10 cellular contexts compared by ENCODE assay signal in genomic region chr11:64857485-64857884, GRCh38. TPM values are rescaled to one million over a fixed set of nuclear protein-coding genes. Genes with fewer than 3 reads are reported as not detected.
DNase-seq lines count a peak whose midpoint lies in the region; ATAC-seq and TF ChIP-seq lines count a peak whose summit lies in the region.
"Had no signal": no experiment of that assay in that cellular context is flagged by ENCODE, and none has a peak within 500 bp of the region (broad histone marks: within the 10 kb centered on the region; RNA-seq: fewer than 3 reads in every experiment).

No MANE protein-coding gene starts in this region.

- 94% methylated on average over 6 of the region's 6 CpGs; no CpG with 5 or more reads in 1 of the 2 donors for WGBS in transverse colon (ENCODE audit: low coverage in 1 of 2), 2 donors

- H3K27me3 ChIP-seq in lower lobe of right lung (ENCODE audit: low read depth), result no peaks in the 10 kb centered on the region
- no peaks in the 10 kb centered on the region for H3K27me3 ChIP-seq in transverse colon
- H3K27me3 ChIP-seq in breast epithelium, result no peaks in the 10 kb centered on the region

- DNase-seq in activated naive CD4-positive, alpha-beta T cell treated with anti-CD3 and anti-CD28 coated beads, Interleukin-2, amount 10 ng/mL, durations not matched to agents 7 days and 5 days, result no peak
- DNase-seq in activated naive CD4-positive, alpha-beta T cell treated with Interleukin-2 at 50 U/mL for 16 hours, result no peak
- DNase-seq in activated CD8-positive, alpha-beta T cell treated with anti-CD3 and anti-CD28 coated beads for 36 hours, result no peak
- DNase-seq in lower lobe of right lung (no peak), transverse colon (no peak), breast epithelium (ENCODE audit: low spot score in 2 of 2) (no peak)
- DNase-seq in NK-92 treated with Interleukin-12 subunit alpha and Interleukin-12 subunit beta, amount 100 ng/mL, for 24 hours (lab: John Stamatoyannopoulos, UW), result no peak
- DNase-seq: dermis blood vessel endothelial cell, NCI-H1417 treated with DMSO at 0.1 percent for 48 hours had no signal

- TF ChIP-seq CTCF in activated CD8-positive, alpha-beta T cell treated with anti-CD3 and anti-CD28 coated beads for 36 hours (IDR thresholded peaks at IDR 0.05), result no peak
- TF ChIP-seq CTCF in lower lobe of right lung (IDR thresholded peaks at IDR 0.05), result no peak
- TF ChIP-seq CTCF in transverse colon (IDR thresholded peaks at IDR 0.05), result no peak
- TF ChIP-seq CTCF in breast epithelium (IDR thresholded peaks at IDR 0.05), result no peak

- H3K4me3 ChIP-seq in lower lobe of right lung (no peak overlapping the region), transverse colon (no peak overlapping the region), breast epithelium (no peak overlapping the region)

- H3K9me3 Mint-ChIP-seq in activated naive CD4-positive, alpha-beta T cell treated with anti-CD3 and anti-CD28 coated beads, Interleukin-2, amount 10 ng/mL, durations not matched to agents 7 days and 5 days, result no peaks in the 10 kb centered on the region
- H3K9me3 Mint-ChIP-seq in activated CD8-positive, alpha-beta T cell treated with anti-CD3 and anti-CD28 coated beads for 36 hours, result no peaks in the 10 kb centered on the region

- H3K27ac Mint-ChIP-seq in activated naive CD4-positive, alpha-beta T cell treated with anti-CD3 and anti-CD28 coated beads, Interleukin-2, amount 10 ng/mL, durations not matched to agents 7 days and 5 days, result peak overlapping the region; percentile 88
- H3K27ac Mint-ChIP-seq in activated CD8-positive, alpha-beta T cell treated with anti-CD3 and anti-CD28 coated beads for 36 hours, result peak overlapping the region; percentile 81

- TF ChIP-seq POLR2A in transverse colon (IDR thresholded peaks at IDR 0.05) (no peak), breast epithelium (IDR thresholded peaks at IDR 0.05) (no peak)

- H3K4me1 Mint-ChIP-seq in activated naive CD4-positive, alpha-beta T cell treated with anti-CD3 and anti-CD28 coated beads, Interleukin-2, amount 10 ng/mL, durations not matched to agents 7 days and 5 days, result peaks cover 95% of the 10 kb centered on the region
- H3K4me1 Mint-ChIP-seq in activated CD8-positive, alpha-beta T cell treated with anti-CD3 and anti-CD28 coated beads for 36 hours (ENCODE audit: low read depth), result peaks cover 90% of the 10 kb centered on the region

- H3K4me1 ChIP-seq in lower lobe of right lung (peaks cover 100% of the 10 kb centered on the region), transverse colon (peaks cover 45 to 89% (median 55%) of the 10 kb centered on the region in 4 donors), breast epithelium (peaks cover 15 to 29% of the 10 kb centered on the region in 2 donors)

- in situ Hi-C loops in transverse colon (cut with MboI; ENCODE audit: low pct_ligation_motif_present in 1 of 4, low pct_unique_long_range_greater_than_20kb in 1 of 4, low sequenced_read_pairs in 3 of 4), result no loop called here

- H3K4me3 Mint-ChIP-seq in activated naive CD4-positive, alpha-beta T cell treated with anti-CD3 and anti-CD28 coated beads, Interleukin-2, amount 10 ng/mL, durations not matched to agents 7 days and 5 days, result no peak overlapping the region
- H3K4me3 Mint-ChIP-seq in activated CD8-positive, alpha-beta T cell treated with anti-CD3 and anti-CD28 coated beads for 36 hours, result no peak overlapping the region

- ATAC-seq in activated CD8-positive, alpha-beta T cell treated with anti-CD3 and anti-CD28 coated beads for 36 hours, result no peak
- ATAC-seq in lower lobe of right lung (no peak), GM18517 (IDR thresholded peaks at IDR 0.05; ENCODE audit: unreplicated experiment) (no peak)

- no peaks in the 10 kb centered on the region for H3K9me3 ChIP-seq in lower lobe of right lung
- no peaks in the 10 kb centered on the region for H3K9me3 ChIP-seq in transverse colon
- H3K9me3 ChIP-seq in breast epithelium, result no peaks in the 10 kb centered on the region

- no peaks in the 10 kb centered on the region for H3K27me3 Mint-ChIP-seq in activated naive CD4-positive, alpha-beta T cell treated with anti-CD3 and anti-CD28 coated beads, Interleukin-2, amount 10 ng/mL, durations not matched to agents 7 days and 5 days
- no peaks in the 10 kb centered on the region for H3K27me3 Mint-ChIP-seq in activated CD8-positive, alpha-beta T cell treated with anti-CD3 and anti-CD28 coated beads for 36 hours

- POLR2A ChIA-PET in activated CD8-positive, alpha-beta T cell treated with anti-CD3 and anti-CD28 coated beads for 36 hours (lab: Charles Lee), result interaction anchor here (1.1 to 26.2 kb wide), 4 partner anchors 4 to 31 kb away, joined by 5 to 768 read pairs (median 320); partner anchors contain the start of genes CDC42BPG and EHD1

- peaks cover 68% of the 10 kb centered on the region for H3K36me3 Mint-ChIP-seq in activated naive CD4-positive, alpha-beta T cell treated with anti-CD3 and anti-CD28 coated beads, Interleukin-2, amount 10 ng/mL, durations not matched to agents 7 days and 5 days
- peaks cover 62% of the 10 kb centered on the region for H3K36me3 Mint-ChIP-seq in activated CD8-positive, alpha-beta T cell treated with anti-CD3 and anti-CD28 coated beads for 36 hours (ENCODE audit: low read depth)

- no peak for TF ChIP-seq EP300 in transverse colon (IDR thresholded peaks at IDR 0.05; ENCODE audit: low read depth)

- peak overlapping the region; percentile 84 for H3K27ac ChIP-seq in lower lobe of right lung
- H3K27ac ChIP-seq in transverse colon, result peak overlapping the region; percentile 93 to 96 (median 94)
- peak overlapping the region in 1 of 2 donors; percentile 83 for H3K27ac ChIP-seq in breast epithelium

- intact Hi-C loops in activated CD8-positive, alpha-beta T cell treated with anti-CD3 and anti-CD28 coated beads for 36 hours (cut with micrococcal nuclease), result no loop called here
- intact Hi-C loops in lower lobe of right lung (cut with DNase I), result no loop called here
- intact Hi-C loops in transverse colon (cut with DNase I; ENCODE audit: low total_unique reads), result no loop called here
- intact Hi-C loops in breast epithelium (cut with DNase I; ENCODE audit: low total_unique reads), result loop anchor here (10.0 kb wide), 1 partner anchor 157 kb away; the partner anchor contains the start of gene ARL2

- H3K36me3 ChIP-seq in lower lobe of right lung (peaks cover 49% of the 10 kb centered on the region), transverse colon (no peaks in the 10 kb centered on the region), breast epithelium (no peaks in the 10 kb centered on the region)

- CTCF ChIA-PET in activated naive CD4-positive, alpha-beta T cell treated with anti-CD3 and anti-CD28 coated beads, Interleukin-2, amount 10 ng/mL, durations not matched to agents 7 days and 5 days (lab: Charles Lee), result interaction anchor here (0.7 to 16.4 kb wide), 3 partner anchors 9 to 30 kb away, joined by 4 to 592 read pairs (median 106); partner anchors contain the start of gene EHD1
- CTCF ChIA-PET in activated CD8-positive, alpha-beta T cell treated with anti-CD3 and anti-CD28 coated beads for 36 hours (lab: Charles Lee), result interaction anchor here (2.6 to 28.9 kb wide), 4 partner anchors 5 to 29 kb away, joined by 20 to 1168 read pairs (median 316); partner anchors contain the start of genes CDC42BPG and EHD1

RNA-seq across cellular contexts. Expression of gene CDC42BPG, which starts 13.0 kb away (rescaled TPM):
- under 1 TPM; 0.31 to 0.61 TPM for total RNA-seq in activated CD8-positive, alpha-beta T cell treated with anti-CD3 and anti-CD28 coated beads for 36 hours
- total RNA-seq in lower lobe of right lung, result 16.3 TPM
- 10 to 100 TPM; 32.6 to 82.3 (median 46.9) TPM for total RNA-seq in transverse colon
- total RNA-seq in breast epithelium, result 10 to 100 TPM in 1 of 3 donors, 1 to 10 TPM in 1, not detected in 1; 5.9 to 14.9 TPM

RNA-seq across cellular contexts. Expression of gene EHD1, which starts 20.9 kb away (rescaled TPM):
- total RNA-seq in activated CD8-positive, alpha-beta T cell treated with anti-CD3 and anti-CD28 coated beads for 36 hours, result 10 to 100 TPM; 60.3 to 65.1 TPM
- total RNA-seq in lower lobe of right lung, result 73.4 TPM
- total RNA-seq in transverse colon, result 100 to 1,000 TPM in 2 of 4 donors, 10 to 100 TPM in 2; 67.9 to 202 (median 116) TPM
- total RNA-seq in breast epithelium, result 10 to 100 TPM; 26.9 to 45.4 (median 31.2) TPM

RNA-seq across cellular contexts. Expression of gene MEN1, which starts 47.1 kb away (rescaled TPM):
- total RNA-seq in activated CD8-positive, alpha-beta T cell treated with anti-CD3 and anti-CD28 coated beads for 36 hours, result 10 to 100 TPM; 25.8 to 29.0 TPM
- 22.7 TPM for total RNA-seq in lower lobe of right lung
- total RNA-seq in transverse colon, result 10 to 100 TPM; 19.5 to 30.3 (median 25.4) TPM
- 10 to 100 TPM; 11.4 to 19.0 (median 14.8) TPM for total RNA-seq in breast epithelium

RNA-seq across cellular contexts. Expression of gene MAP4K2, which starts 54.5 kb away (rescaled TPM):
- total RNA-seq in activated CD8-positive, alpha-beta T cell treated with anti-CD3 and anti-CD28 coated beads for 36 hours, result 10 to 100 TPM; 56.4 to 58.0 TPM
- total RNA-seq in lower lobe of right lung (29.1 TPM), transverse colon (100 to 1,000 TPM in 2 of 4 donors, 10 to 100 TPM in 2; 10.1 to 369 (median 90.9) TPM), breast epithelium (10 to 100 TPM in 2 of 3 donors, 1 to 10 TPM in 1; 7.7 to 16.1 (median 14.0) TPM)

RNA-seq across cellular contexts. Expression of gene ATG2A, which starts 59.5 kb away (rescaled TPM):
- 10 to 100 TPM; 17.1 to 17.5 TPM for total RNA-seq in activated CD8-positive, alpha-beta T cell treated with anti-CD3 and anti-CD28 coated beads for 36 hours
- total RNA-seq in lower lobe of right lung (21.7 TPM), transverse colon (10 to 100 TPM; 30.1 to 82.3 (median 46.4) TPM), breast epithelium (10 to 100 TPM; 20.0 to 22.1 (median 21.2) TPM)
